In genomic region chr2:238097988-238098853, GRCh38 we compare ENCODE assay signal across 8 cellular contexts. TPM values are rescaled to one million over a fixed set of nuclear protein-coding genes. Genes with fewer than 3 reads are reported as not detected.
DNase-seq lines count a peak whose midpoint lies in the region; ATAC-seq, FAIRE-seq and TF ChIP-seq lines count a peak whose summit lies in the region.

No MANE protein-coding gene starts in this region.

- H3K4me1 ChIP-seq in foreskin keratinocyte, result no peaks in the 10 kb centered on the region
- no peaks in the 10 kb centered on the region for H3K4me1 ChIP-seq in psoas muscle

- no peak for FAIRE-seq in D721Med (lab: Jason Lieb, UNC)

- TF ChIP-seq CTCF in D721Med (IDR thresholded peaks at IDR 0.05; ENCODE audit: insufficient read depth, missing control alignments), result no peak
- TF ChIP-seq CTCF in foreskin keratinocyte (conservative IDR thresholded peaks at IDR 0.05), result no peak
- TF ChIP-seq CTCF in psoas muscle (IDR thresholded peaks at IDR 0.05), result no peak
- no peak for TF ChIP-seq CTCF in chondrocyte (IDR thresholded peaks at IDR 0.05)

- H3K36me3 ChIP-seq in psoas muscle (ENCODE audit: insufficient read depth in 1 of 2, low read depth in 1 of 2), result no peaks in the 10 kb centered on the region

- H3K27me3 Mint-ChIP-seq in chondrocyte (ENCODE audit: low read depth), result no peaks in the 10 kb centered on the region

- H3K9me3 ChIP-seq in psoas muscle, result no peaks in the 10 kb centered on the region

- no peaks in the 10 kb centered on the region for H3K9me3 Mint-ChIP-seq in chondrocyte (ENCODE audit: low read depth)

- H3K4me1 Mint-ChIP-seq in chondrocyte (ENCODE audit: low read depth), result peaks cover 5% of the 10 kb centered on the region

- no peaks in the 10 kb centered on the region for H3K36me3 Mint-ChIP-seq in chondrocyte (ENCODE audit: low read depth)

- ATAC-seq in GM19043 (IDR thresholded peaks at IDR 0.05; ENCODE audit: low read depth, unreplicated experiment) (peak; percentile 82), HG03565 (IDR thresholded peaks at IDR 0.05; ENCODE audit: unreplicated experiment) (peak; percentile 55), foreskin keratinocyte (peak; percentile 88), psoas muscle (peak; percentile 66 to 89 (median 82))

- H3K27me3 ChIP-seq in foreskin keratinocyte (no peaks in the 10 kb centered on the region), psoas muscle (ENCODE audit: insufficient read depth in 3 of 3, low read length in 2 of 3) (no peaks in the 10 kb centered on the region)

- no peak overlapping the region for H3K4me3 ChIP-seq in psoas muscle

- H3K27ac ChIP-seq in foreskin keratinocyte (no peak overlapping the region), psoas muscle (no peak overlapping the region)

- intact Hi-C loops in psoas muscle (cut with DNase I), result no loop called here

- DNase-seq in D721Med (ENCODE audit: insufficient read length, low spot score) (peak; percentile 67), T1000 (lab: John Stamatoyannopoulos, UW) (peak; percentile 17), foreskin keratinocyte (no peak), psoas muscle (peak; percentile 52 to 66), chondrocyte (ENCODE audit: low spot score) (no peak)
- no peak for DNase-seq in stimulated activated CD4-positive, alpha-beta T cell treated with anti-CD3 and anti-CD28 coated beads, Interleukin-1b, Interleukin-23, amount 100 ng/mL, for 48 hours

- WGBS in psoas muscle, 3 donors, result 79 to 84% (median 81%) methylated on average over 31 to 37 of the region's 37 CpGs

- H3K27ac Mint-ChIP-seq in chondrocyte (ENCODE audit: unreplicated experiment), result no peak overlapping the region

- no peak overlapping the region for H3K4me3 Mint-ChIP-seq in chondrocyte (ENCODE audit: unreplicated experiment)

RNA-seq across cellular contexts. Expression of gene ESPNL, which starts 1.9 kb away (rescaled TPM):
- 0.25 and 0.92 TPM in 2 replicates for total RNA-seq in foreskin keratinocyte
- polyA plus RNA-seq in foreskin keratinocyte, result 0.20 and 0.71 TPM in 2 replicates
- total RNA-seq in psoas muscle, result under 1 TPM in 3 of 4 donors, not detected in 1; 0.17 to 0.32 (median 0.22) TPM
- polyA plus RNA-seq in psoas muscle, result under 1 TPM; 0.04 to 0.14 (median 0.12) TPM
- 0.07 to 0.17 TPM (median 0.15 TPM) in 3 replicates for total RNA-seq in chondrocyte

RNA-seq across cellular contexts. Expression of gene SCLY, which starts 37.4 kb away (rescaled TPM):
- 23.5 and 24.6 TPM in 2 replicates for total RNA-seq in foreskin keratinocyte
- polyA plus RNA-seq in foreskin keratinocyte, result 21.6 and 27.8 TPM in 2 replicates
- 10 to 100 TPM in 1 of 4 donors, 1 to 10 TPM in 3; 4.8 to 10.1 (median 7.4) TPM for total RNA-seq in psoas muscle
- 1 to 10 TPM; 4.6 to 8.8 (median 6.5) TPM for polyA plus RNA-seq in psoas muscle
- 11.5 to 23.4 TPM (median 12.7 TPM) in 3 replicates for total RNA-seq in chondrocyte

RNA-seq across cellular contexts. Expression of gene KLHL30, which starts 40.2 kb away (rescaled TPM):
- total RNA-seq in foreskin keratinocyte (not detected in 2 replicates), psoas muscle (100 to 1,000 TPM in 3 of 4 donors, 10 to 100 TPM in 1; 82.1 to 175 (median 153) TPM), chondrocyte (12.2 to 25.6 TPM (median 24.4 TPM) in 3 replicates)
- polyA plus RNA-seq in foreskin keratinocyte (not detected in 2 replicates), psoas muscle (100 to 1,000 TPM in 1 of 3 donors, 10 to 100 TPM in 2; 67.7 to 121 (median 91.7) TPM)

Comparison
In these comparisons a context has a peak if more than half of its experiments do, and no peak if none do; other contexts are left out.
1. DNase-seq: peak in D721Med (single experiment), T1000 (single experiment) and psoas muscle (2 of 2); none in foreskin keratinocyte (0 of 2), chondrocyte (single experiment) and stimulated activated CD4-positive, alpha-beta T cell treated with anti-CD3 and anti-CD28 coated beads, Interleukin-1b, Interleukin-23, amount 100 ng/mL, for 48 hours (single experiment).
2. RNA of gene KLHL30, which starts 40.2 kb away (total RNA-seq): 82.1 to 175 TPM in psoas muscle and 12.2 to 25.6 TPM in chondrocyte; not detected in foreskin keratinocyte; every median in the first group is over 10 times any median in the second.
3. Peak in every context shown above with its lines, with median percentiles within 50 percentile points of each other: ATAC-seq.